ENCODE assay signal across 39 cellular contexts in the genomic region with DNA sequence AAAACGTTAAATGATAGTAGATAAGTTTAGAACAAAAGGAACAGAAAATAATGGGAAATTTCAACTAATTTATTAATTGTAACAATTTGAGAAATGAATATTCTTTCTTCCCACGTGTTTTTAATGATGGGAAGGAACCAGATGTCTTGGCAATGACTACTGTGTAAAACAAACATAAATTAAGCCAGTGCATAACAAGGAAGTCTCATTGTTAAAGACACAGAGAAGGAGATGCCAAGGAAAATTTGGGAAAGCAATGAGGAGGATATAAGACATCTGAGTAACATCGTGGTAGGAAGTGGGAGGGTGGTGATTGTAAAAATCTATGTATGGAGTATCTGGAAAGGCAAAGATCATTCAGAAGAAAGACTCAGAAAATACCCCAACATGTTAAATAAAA.
"Had no signal": no experiment of that assay in that cellular context is flagged by ENCODE, and none has a peak within 500 bp of the region (broad histone marks: within the 10 kb centered on the region; RNA-seq: fewer than 3 reads in every experiment).

No MANE protein-coding gene starts in this region.

- H3K4me1 ChIP-seq: adrenal gland, ascending aorta, breast epithelium had no signal

- H3K27me3 Mint-ChIP-seq: activated naive CD4-positive, alpha-beta T cell treated with anti-CD3 and anti-CD28 coated beads, Interleukin-2, amount 10 ng/mL, durations not matched to agents 7 days and 5 days; activated naive CD8-positive, alpha-beta T cell treated with anti-CD3 and anti-CD28 coated beads for 36 hours; activated naive CD8-positive, alpha-beta T cell treated with anti-CD3 and anti-CD28 coated beads, Interleukin-2, amount 10 ng/mL, durations not matched to agents 7 days and 5 days; activated naive CD8-positive, alpha-beta T cell treated with anti-CD3 and anti-CD28 coated beads, Interleukin-2, amount 50 U/mL, for 24 hours; activated T-cell treated with anti-CD3 and anti-CD28 coated beads, Interleukin-2, amount 50 U/mL, for 24 hours; activated T-helper 17 cell treated with anti-CD3 and anti-CD28 coated beads, Interleukin-2, amount 50 U/mL, for 72 hours; brain; central memory CD8-positive, alpha-beta T cell had no signal

- H3K4me3 ChIP-seq: adrenal gland, ascending aorta, breast epithelium, cardiac muscle cell had no signal

- H3K36me3 Mint-ChIP-seq: activated naive CD4-positive, alpha-beta T cell treated with anti-CD3 and anti-CD28 coated beads, Interleukin-2, amount 10 ng/mL, durations not matched to agents 7 days and 5 days; activated naive CD4-positive, alpha-beta T cell treated with anti-CD3 and anti-CD28 coated beads, Interleukin-2, amount 50 U/mL, for 24 hours; activated naive CD4-positive, alpha-beta T cell treated with anti-CD3 and anti-CD28 coated beads, Interleukin-2, amount 50 U/mL, for 72 hours; activated naive CD8-positive, alpha-beta T cell; activated naive CD8-positive, alpha-beta T cell treated with anti-CD3 and anti-CD28 coated beads for 36 hours; activated naive CD8-positive, alpha-beta T cell treated with anti-CD3 and anti-CD28 coated beads, Interleukin-2, amount 10 ng/mL, durations not matched to agents 7 days and 5 days; brain had no signal

- H3K4me3 Mint-ChIP-seq: activated naive CD4-positive, alpha-beta T cell treated with anti-CD3 and anti-CD28 coated beads for 36 hours; activated naive CD4-positive, alpha-beta T cell treated with anti-CD3 and anti-CD28 coated beads, Interleukin-2, amount 10 ng/mL, durations not matched to agents 7 days and 5 days; activated naive CD4-positive, alpha-beta T cell treated with anti-CD3 and anti-CD28 coated beads, Interleukin-2, amount 50 U/mL, for 24 hours; activated naive CD8-positive, alpha-beta T cell; activated naive CD8-positive, alpha-beta T cell treated with anti-CD3 and anti-CD28 coated beads for 36 hours; activated naive CD8-positive, alpha-beta T cell treated with anti-CD3 and anti-CD28 coated beads, Interleukin-2, amount 10 ng/mL, durations not matched to agents 7 days and 5 days; activated naive CD8-positive, alpha-beta T cell treated with anti-CD3 and anti-CD28 coated beads, Interleukin-2, amount 50 U/mL, for 24 hours; activated T-cell treated with anti-CD3 and anti-CD28 coated beads, Interleukin-2, amount 50 U/mL, for 24 hours; activated T-cell treated with anti-CD3 and anti-CD28 coated beads, Interleukin-2, amount 50 U/mL, for 72 hours; activated T-helper 1 cell treated with anti-CD3 and anti-CD28 coated beads, Interleukin-12 subunit alpha, Interleukin-12 subunit beta, Interleukin-2, Interleukin-4 antibody, amounts not matched to agents 30 ng/mL and 10 ng/mL and 1 ng/mL, durations not matched to agents 14 hours and 24 hours and 36 hours; activated T-helper 17 cell treated with anti-CD3 and anti-CD28 coated beads, Interleukin-2, amount 50 U/mL, for 72 hours; brain; central memory CD8-positive, alpha-beta T cell had no signal

- DNase-seq: activated effector memory CD4-positive, alpha-beta T cell treated with anti-CD3 and anti-CD28 coated beads, Interleukin-2, amount 50 U/mL, for 16 hours; activated effector memory CD4-positive, alpha-beta T cell treated with Interleukin-2 at 50 U/mL for 16 hours; activated gamma-delta T cell; activated gamma-delta T cell treated with Interleukin-2 at 50 U/mL for 16 hours; activated naive CD4-positive, alpha-beta T cell; activated naive CD4-positive, alpha-beta T cell treated with anti-CD3 and anti-CD28 coated beads for 36 hours; activated naive CD4-positive, alpha-beta T cell treated with anti-CD3 and anti-CD28 coated beads, Interleukin-2, amount 10 ng/mL, durations not matched to agents 7 days and 5 days; activated naive CD4-positive, alpha-beta T cell treated with anti-CD3 and anti-CD28 coated beads, Interleukin-2, amount 50 U/mL, for 16 hours; activated naive CD4-positive, alpha-beta T cell treated with Interleukin-2 at 50 U/mL for 16 hours; activated naive CD8-positive, alpha-beta T cell treated with anti-CD3 and anti-CD28 coated beads for 36 hours; activated naive CD8-positive, alpha-beta T cell treated with anti-CD3 and anti-CD28 coated beads, Interleukin-2, amount 10 ng/mL, durations not matched to agents 7 days and 5 days; activated naive CD8-positive, alpha-beta T cell treated with anti-CD3 and anti-CD28 coated beads, Interleukin-2, amount 50 U/mL, for 24 hours; activated T-cell treated with anti-CD3 and anti-CD28 coated beads for 4 hours; activated T-cell treated with anti-CD3 and anti-CD28 coated beads, Interleukin-2, amount 50 U/mL, for 1 hour; activated T-cell treated with anti-CD3 and anti-CD28 coated beads, Interleukin-2, amount 50 U/mL, for 24 hours; activated T-cell treated with anti-CD3 and anti-CD28 coated beads, Interleukin-2, amount 50 U/mL, for 48 hours; activated T-cell treated with anti-CD3 and anti-CD28 coated beads, Interleukin-2, amount 50 U/mL, for 72 hours; adrenal gland; amniotic stem cell; amygdala; anterior cingulate cortex; aorta; brain microvascular endothelial cell; caudate nucleus; central memory CD4-positive, alpha-beta T cell; cerebellar nuclear complex had no signal

- ATAC-seq: activated naive CD4-positive, alpha-beta T cell treated with anti-CD3 and anti-CD28 coated beads, Interleukin-2, amount 50 U/mL, for 72 hours; activated naive CD8-positive, alpha-beta T cell treated with anti-CD3 and anti-CD28 coated beads, Interleukin-2, amount 50 U/mL, for 24 hours; activated T-cell treated with anti-CD3 and anti-CD28 coated beads, Interleukin-2, amount 50 U/mL, for 72 hours; activated T-helper 17 cell treated with anti-CD3 and anti-CD28 coated beads, Interleukin-2, amount 50 U/mL, for 72 hours had no signal

- H3K36me3 ChIP-seq: adrenal gland, ascending aorta, brain microvascular endothelial cell, breast epithelium, cardiac muscle cell had no signal

- H3K27ac Mint-ChIP-seq: activated naive CD4-positive, alpha-beta T cell treated with anti-CD3 and anti-CD28 coated beads for 36 hours; activated naive CD4-positive, alpha-beta T cell treated with anti-CD3 and anti-CD28 coated beads, Interleukin-2, amount 10 ng/mL, durations not matched to agents 7 days and 5 days; activated naive CD4-positive, alpha-beta T cell treated with anti-CD3 and anti-CD28 coated beads, Interleukin-2, amount 50 U/mL, for 24 hours; activated naive CD8-positive, alpha-beta T cell; activated naive CD8-positive, alpha-beta T cell treated with anti-CD3 and anti-CD28 coated beads for 36 hours; activated naive CD8-positive, alpha-beta T cell treated with anti-CD3 and anti-CD28 coated beads, Interleukin-2, amount 10 ng/mL, durations not matched to agents 7 days and 5 days; activated naive CD8-positive, alpha-beta T cell treated with anti-CD3 and anti-CD28 coated beads, Interleukin-2, amount 50 U/mL, for 24 hours; activated T-cell treated with anti-CD3 and anti-CD28 coated beads, Interleukin-2, amount 50 U/mL, for 24 hours; activated T-cell treated with anti-CD3 and anti-CD28 coated beads, Interleukin-2, amount 50 U/mL, for 72 hours; activated T-helper 1 cell treated with anti-CD3 and anti-CD28 coated beads, Interleukin-12 subunit alpha, Interleukin-12 subunit beta, Interleukin-2, Interleukin-4 antibody, amounts not matched to agents 30 ng/mL and 10 ng/mL and 1 ng/mL, durations not matched to agents 14 hours and 24 hours and 36 hours; activated T-helper 17 cell treated with anti-CD3 and anti-CD28 coated beads, Interleukin-2, amount 50 U/mL, for 72 hours; activated T-helper 2 cell treated with anti-CD3 and anti-CD28 coated beads, Interferon-gamma antibody, Interleukin-2, Interleukin-4, amounts not matched to agents 10 μg/mL and 5 μg/mL and 100 μg/mL, durations not matched to agents 14 hours and 24 hours and 36 hours; brain had no signal

- FAIRE-seq: astrocyte, bronchial epithelial cell had no signal

- H3K9me3 ChIP-seq: adrenal gland, ascending aorta, breast epithelium had no signal

- H3K27ac ChIP-seq: adrenal gland, ascending aorta, brain microvascular endothelial cell, breast epithelium, cardiac muscle cell had no signal

- H3K9me3 Mint-ChIP-seq: activated naive CD4-positive, alpha-beta T cell treated with anti-CD3 and anti-CD28 coated beads for 36 hours; activated naive CD4-positive, alpha-beta T cell treated with anti-CD3 and anti-CD28 coated beads, Interleukin-2, amount 10 ng/mL, durations not matched to agents 7 days and 5 days; activated naive CD4-positive, alpha-beta T cell treated with anti-CD3 and anti-CD28 coated beads, Interleukin-2, amount 50 U/mL, for 24 hours; activated T-helper 1 cell treated with anti-CD3 and anti-CD28 coated beads, Interleukin-12 subunit alpha, Interleukin-12 subunit beta, Interleukin-2, Interleukin-4 antibody, amounts not matched to agents 30 ng/mL and 10 ng/mL and 1 ng/mL, durations not matched to agents 14 hours and 24 hours and 36 hours; activated T-helper 17 cell treated with anti-CD3 and anti-CD28 coated beads, Interleukin-2, amount 50 U/mL, for 72 hours; activated T-helper 2 cell treated with anti-CD3 and anti-CD28 coated beads, Interferon-gamma antibody, Interleukin-2, Interleukin-4, amounts not matched to agents 10 μg/mL and 5 μg/mL and 100 μg/mL, durations not matched to agents 14 hours and 24 hours and 36 hours; brain had no signal

- H3K27me3 ChIP-seq: adrenal gland, ascending aorta, brain microvascular endothelial cell, breast epithelium, cardiac muscle cell had no signal

- H3K4me1 Mint-ChIP-seq: activated naive CD4-positive, alpha-beta T cell treated with anti-CD3 and anti-CD28 coated beads, Interleukin-2, amount 10 ng/mL, durations not matched to agents 7 days and 5 days; activated naive CD4-positive, alpha-beta T cell treated with anti-CD3 and anti-CD28 coated beads, Interleukin-2, amount 50 U/mL, for 24 hours; activated naive CD8-positive, alpha-beta T cell treated with anti-CD3 and anti-CD28 coated beads for 36 hours; activated naive CD8-positive, alpha-beta T cell treated with anti-CD3 and anti-CD28 coated beads, Interleukin-2, amount 10 ng/mL, durations not matched to agents 7 days and 5 days; activated naive CD8-positive, alpha-beta T cell treated with anti-CD3 and anti-CD28 coated beads, Interleukin-2, amount 50 U/mL, for 24 hours; activated T-helper 17 cell treated with anti-CD3 and anti-CD28 coated beads, Interleukin-2, amount 50 U/mL, for 72 hours; brain; central memory CD8-positive, alpha-beta T cell had no signal
